20 cellular contexts compared by ENCODE assay signal in genomic region chr11:10648896-10649295, GRCh38. TPM values are rescaled to one million over a fixed set of nuclear protein-coding genes. Genes with fewer than 3 reads are reported as not detected.
DNase-seq lines count a peak whose midpoint lies in the region; ATAC-seq and TF ChIP-seq lines count a peak whose summit lies in the region.
"Had no signal": no experiment of that assay in that cellular context is flagged by ENCODE, and none has a peak within 500 bp of the region (broad histone marks: within the 10 kb centered on the region; RNA-seq: fewer than 3 reads in every experiment).

No MANE protein-coding gene starts in this region.

- H4K8ac ChIP-seq in neuronal stem cell (ENCODE audit: low read depth, low read length), result no peak overlapping the region

- peaks cover 4% of the 10 kb centered on the region; the same call in 1 of the 2 replicates for H3K9me3 ChIP-seq in Caco-2
- H3K9me3 ChIP-seq in neuronal stem cell (replicated peaks in 1 of 2; ENCODE audit: control insufficient read depth in 2 of 2, insufficient read depth in 1 of 2, low read depth in 1 of 2, low read length in 2 of 2), result no peaks in the 10 kb centered on the region
- no peaks in the 10 kb centered on the region for H3K9me3 ChIP-seq in suprapubic skin
- H3K9me3 ChIP-seq: A549 had no signal

- DNase-seq in Caco-2 (no peak), chondrocyte (ENCODE audit: low spot score) (no peak), neuronal stem cell (ENCODE audit: low spot score) (no peak), suprapubic skin (ENCODE audit: low spot score in 2 of 2) (peak; percentile 38 to 56), NCI-H1105 treated with DMSO at 0.1 percent for 48 hours (lab: John Stamatoyannopoulos, UW) (no peak)
- no peak for DNase-seq in activated CD4-positive, alpha-beta T cell treated with anti-CD3 and anti-CD28 coated beads for 48 hours
- no peak for DNase-seq in stimulated activated CD4-positive, alpha-beta T cell treated with anti-CD3 and anti-CD28 coated beads, Interleukin-4, amount 100 ng/mL, for 1 hour
- DNase-seq: Calu3; CD4-positive, CD25-positive, alpha-beta regulatory T cell; DMS79; GF-D8; GOT3; MM.1S; NCI-H1105; NCI-H187; NCI-H510A treated with DMSO at 0.1 percent for 48 hours had no signal

- H3K36me3 ChIP-seq in Caco-2 (ENCODE audit: control insufficient read depth, insufficient read depth, low read length), result no peaks in the 10 kb centered on the region
- no peaks in the 10 kb centered on the region for H3K36me3 ChIP-seq in neuronal stem cell (replicated peaks in 1 of 2; ENCODE audit: control insufficient read depth in 2 of 2, insufficient read depth in 2 of 2, low read length in 2 of 2)
- H3K36me3 ChIP-seq in suprapubic skin, result no peaks in the 10 kb centered on the region

- BruUV-seq in Caco-2 (replicated peaks; lab: Mats Ljungman, UMichigan), result no TSS peak

- H3K27me3 Mint-ChIP-seq in Caco-2 (ENCODE audit: insufficient read depth, unreplicated experiment) (no peaks in the 10 kb centered on the region), chondrocyte (ENCODE audit: low read depth) (no peaks in the 10 kb centered on the region)
- H3K27me3 Mint-ChIP-seq: CD4-positive, CD25-positive, alpha-beta regulatory T cell had no signal

- H3K36me3 Mint-ChIP-seq in Caco-2 (ENCODE audit: insufficient read depth, unreplicated experiment) (no peaks in the 10 kb centered on the region), chondrocyte (ENCODE audit: low read depth) (peaks cover 10% of the 10 kb centered on the region)
- H3K36me3 Mint-ChIP-seq: CD4-positive, CD25-positive, alpha-beta regulatory T cell had no signal

- peak overlapping the region; percentile 35 for H3K27ac Mint-ChIP-seq in Caco-2 (ENCODE audit: unreplicated experiment)
- H3K27ac Mint-ChIP-seq in chondrocyte (ENCODE audit: unreplicated experiment), result peak overlapping the region; percentile 25
- H3K27ac Mint-ChIP-seq: CD4-positive, CD25-positive, alpha-beta regulatory T cell had no signal

- peaks cover 17% of the 10 kb centered on the region for H3K4me1 Mint-ChIP-seq in Caco-2 (ENCODE audit: low read depth, unreplicated experiment)
- H3K4me1 Mint-ChIP-seq in chondrocyte (ENCODE audit: low read depth), result peaks cover 63% of the 10 kb centered on the region
- H3K4me1 Mint-ChIP-seq: CD4-positive, CD25-positive, alpha-beta regulatory T cell had no signal

- H3K4me2 ChIP-seq in neuronal stem cell (ENCODE audit: insufficient read depth, low read length, poor library complexity, severe bottlenecking), result no peak overlapping the region
- H3K4me2 ChIP-seq: A549 had no signal

- H2BK120ac ChIP-seq in neuronal stem cell (ENCODE audit: low read depth, low read length), result no peak overlapping the region

- peak overlapping the region; percentile 21 for H3K18ac ChIP-seq in neuronal stem cell (ENCODE audit: low read length)

- H3K4me3 ChIP-seq in Caco-2 (ENCODE audit: low read depth, low read length) (no peak overlapping the region), neuronal stem cell (ENCODE audit: low read length in 2 of 2) (no peak overlapping the region), suprapubic skin (no peak overlapping the region)
- H3K4me3 ChIP-seq: A549 had no signal

- no peak overlapping the region for H3K23ac ChIP-seq in neuronal stem cell (ENCODE audit: low read depth, low read length, poor library complexity)

- no peak overlapping the region for H2BK5ac ChIP-seq in neuronal stem cell (ENCODE audit: low read length)

- TF ChIP-seq POLR2A in suprapubic skin (IDR thresholded peaks at IDR 0.05), result no peak

- intact Hi-C loops in Caco-2 (cut with micrococcal nuclease; ENCODE audit: unreplicated experiment), result no loop called here

- no peak for ATAC-seq in GM19035 (IDR thresholded peaks at IDR 0.05; ENCODE audit: unreplicated experiment)
- ATAC-seq: A549, Panc1, Right ventricle myocardium inferior had no signal

- H3K4ac ChIP-seq in neuronal stem cell (ENCODE audit: low read length), result no peak overlapping the region

- H3K9me3 Mint-ChIP-seq in Caco-2 (ENCODE audit: unreplicated experiment), result no peaks in the 10 kb centered on the region
- no peaks in the 10 kb centered on the region for H3K9me3 Mint-ChIP-seq in chondrocyte (ENCODE audit: low read depth)
- H3K9me3 Mint-ChIP-seq: CD4-positive, CD25-positive, alpha-beta regulatory T cell had no signal

- CTCF ChIA-PET in Caco-2 (lab: Charles Lee), result interaction anchor here (1.0 kb wide), 1 partner anchor 86 kb away, joined by 3 read pairs; no protein-coding TSS in a partner anchor

- no peak overlapping the region for H4K91ac ChIP-seq in neuronal stem cell (ENCODE audit: low read depth, low read length, poor library complexity)

- TF ChIP-seq CTCF in Caco-2 (IDR thresholded peaks at IDR 0.05; ENCODE audit: insufficient read depth in 1 of 2, low read depth in 1 of 2, low read length in 1 of 2, severe bottlenecking in 1 of 2, unreplicated experiment in 1 of 2) (no peak), chondrocyte (IDR thresholded peaks at IDR 0.05) (no peak), suprapubic skin (IDR thresholded peaks at IDR 0.05) (no peak)

- H3K14ac ChIP-seq in neuronal stem cell (ENCODE audit: low read length), result no peak overlapping the region

- POLR2A ChIA-PET in Caco-2 (lab: Charles Lee), result no interaction called here

- no peak overlapping the region for H3K9ac ChIP-seq in neuronal stem cell (ENCODE audit: low read depth, low read length, poor library complexity)

- H2AK5ac ChIP-seq in neuronal stem cell (ENCODE audit: low read depth, low read length), result peak overlapping the region; percentile 24

- no peak overlapping the region for H2BK15ac ChIP-seq in neuronal stem cell (ENCODE audit: low read length)

- H3K27ac ChIP-seq in neuronal stem cell (replicated peaks; ENCODE audit: low read length) (no peak overlapping the region), suprapubic skin (no peak overlapping the region)

- TF ChIP-seq EP300 in suprapubic skin (IDR thresholded peaks at IDR 0.05), result no peak

- H3K4me3 Mint-ChIP-seq in Caco-2 (ENCODE audit: unreplicated experiment) (no peak overlapping the region), chondrocyte (ENCODE audit: unreplicated experiment) (no peak overlapping the region)
- H3K4me3 Mint-ChIP-seq: CD4-positive, CD25-positive, alpha-beta regulatory T cell had no signal

- H3K79me1 ChIP-seq in neuronal stem cell (ENCODE audit: low read depth, low read length), result no peaks in the 10 kb centered on the region

- H2AFZ ChIP-seq in neuronal stem cell (ENCODE audit: low read length), result no peak overlapping the region

- no peak overlapping the region for H2BK12ac ChIP-seq in neuronal stem cell (ENCODE audit: low read length)

- H3K27me3 ChIP-seq in Caco-2 (replicated peaks; ENCODE audit: control insufficient read depth, insufficient read depth, low read length) (no peaks in the 10 kb centered on the region), neuronal stem cell (ENCODE audit: control insufficient read depth in 3 of 3, insufficient read depth in 3 of 3, low read depth in 1 of 3, low read length in 3 of 3) (no peaks in the 10 kb centered on the region), suprapubic skin (no peaks in the 10 kb centered on the region)

- H3K4me1 ChIP-seq in Caco-2 (peaks cover 33% of the 10 kb centered on the region), neuronal stem cell (ENCODE audit: control insufficient read depth in 2 of 2, insufficient read depth in 1 of 2, low read depth in 1 of 2, low read length in 2 of 2) (peaks cover 0 to 3% of the 10 kb centered on the region in 2 donors), suprapubic skin (peaks cover 14% of the 10 kb centered on the region)

- WGBS in neuronal stem cell (ENCODE audit: extremely low coverage in 2 of 2, insufficient read length in 2 of 2, insufficient replicate concordance in 1 of 2), 2 donors, result no CpG with 5 or more reads among the region's 7 CpGs
- 83% methylated on average over 7 of the region's 7 CpGs for WGBS in suprapubic skin

RNA-seq across cellular contexts. Expression of gene IRAG1, which starts 44.7 kb away (rescaled TPM):
- total RNA-seq in Caco-2 (2022), result 0.35 and 0.64 TPM in 2 replicates
- total RNA-seq in chondrocyte, result 19.2 to 51.0 TPM (median 50.6 TPM) in 3 replicates
- polyA plus RNA-seq in neuronal stem cell (2013, experiment 1 of 2), result 3.1 TPM
- 3.1 TPM for polyA plus RNA-seq in neuronal stem cell (2013, experiment 2 of 2)
- total RNA-seq in suprapubic skin, result 1 to 10 TPM; 2.9 to 4.6 (median 4.2) TPM
- total RNA-seq: Calu3; CD4-positive, CD25-positive, alpha-beta regulatory T cell had no signal
- polyA plus RNA-seq: CD4-positive, CD25-positive, alpha-beta regulatory T cell had no signal

Comparison
In these comparisons a context has a peak if more than half of its experiments do, and no peak if none do; other contexts are left out.
1. DNase-seq: peak in suprapubic skin (2 of 2); none in Caco-2 (0 of 2), chondrocyte (single experiment), neuronal stem cell (single experiment), activated CD4-positive, alpha-beta T cell treated with anti-CD3 and anti-CD28 coated beads for 48 hours (single experiment), stimulated activated CD4-positive, alpha-beta T cell treated with anti-CD3 and anti-CD28 coated beads, Interleukin-4, amount 100 ng/mL, for 1 hour (single experiment) and NCI-H1105 treated with DMSO at 0.1 percent for 48 hours (single experiment).